In the genomic region with DNA sequence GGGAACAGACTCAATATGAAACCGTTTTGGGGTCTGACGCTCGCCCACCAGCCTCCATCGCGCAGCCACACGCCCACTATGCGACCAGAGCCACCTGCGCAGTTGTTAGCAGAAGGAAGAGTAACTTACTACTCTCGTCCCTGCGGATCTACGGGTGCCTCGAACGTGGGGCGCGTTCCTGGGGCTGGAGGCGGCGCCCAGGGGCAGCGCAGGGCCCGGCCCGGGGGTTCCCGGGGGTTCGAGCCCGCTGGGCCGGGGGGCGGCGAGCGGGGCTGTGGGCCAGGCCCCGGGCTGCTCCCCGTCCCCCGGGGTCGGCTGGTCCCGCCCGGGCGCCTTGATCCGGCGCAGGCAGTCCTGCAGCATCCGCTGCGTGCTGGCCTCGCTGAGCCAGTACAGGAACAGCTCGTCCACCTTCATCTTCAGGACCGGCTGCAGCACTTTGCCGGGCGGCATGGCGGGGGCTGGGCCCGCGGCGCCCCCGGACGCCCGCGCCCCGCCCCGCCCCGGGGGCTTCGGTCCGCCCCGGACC, we compare ENCODE assay signal across 8 cellular contexts. TPM values are rescaled to one million over a fixed set of nuclear protein-coding genes. Genes with fewer than 3 reads are reported as not detected.
DNase-seq lines count a peak whose midpoint lies in the region; ATAC-seq and TF ChIP-seq lines count a peak whose summit lies in the region.

No MANE protein-coding gene starts in this region.

- no peak for TF ChIP-seq RAD21 in liver (IDR thresholded peaks at IDR 0.05)

- H3K27ac Mint-ChIP-seq in activated naive CD8-positive, alpha-beta T cell treated with anti-CD3 and anti-CD28 coated beads, Interleukin-2, amount 50 U/mL, for 24 hours = peak overlapping the region; percentile 39
- H3K27ac Mint-ChIP-seq in stimulated activated naive B cell treated with anti-CD40 and anti-IgM and Interleukin-4, amounts not matched to agents 10 μg/mL and 1 μg/mL and 100 μg/mL, for 72 hours = no peak overlapping the region

- H3K4me3 ChIP-seq in AG10803 (ENCODE audit: low read length) (peak overlapping the region; percentile 83), HUES48 (ENCODE audit: low read depth, low read length) (peak overlapping the region; percentile 75), liver (ENCODE audit: low read depth in 1 of 3, low read length in 3 of 3) (peak overlapping the region; percentile 51 to 98 (median 90))

- under 1% methylated on average over 57 of the region's 57 CpGs for WGBS in liver

- peaks cover 14% of the 10 kb centered on the region for H3K4me1 Mint-ChIP-seq in activated naive CD8-positive, alpha-beta T cell treated with anti-CD3 and anti-CD28 coated beads, Interleukin-2, amount 50 U/mL, for 24 hours
- H3K4me1 Mint-ChIP-seq in stimulated activated naive B cell treated with anti-CD40 and anti-IgM and Interleukin-4, amounts not matched to agents 10 μg/mL and 1 μg/mL and 100 μg/mL, for 72 hours = peaks cover 8 to 10% of the 10 kb centered on the region in 2 donors

- H3K27me3 Mint-ChIP-seq in activated naive CD8-positive, alpha-beta T cell treated with anti-CD3 and anti-CD28 coated beads, Interleukin-2, amount 50 U/mL, for 24 hours = peaks cover 4% of the 10 kb centered on the region
- no peaks in the 10 kb centered on the region for H3K27me3 Mint-ChIP-seq in stimulated activated naive B cell treated with anti-CD40 and anti-IgM and Interleukin-4, amounts not matched to agents 10 μg/mL and 1 μg/mL and 100 μg/mL, for 72 hours

- peak overlapping the region; percentile 71 for H3K4me3 Mint-ChIP-seq in activated naive CD8-positive, alpha-beta T cell treated with anti-CD3 and anti-CD28 coated beads, Interleukin-2, amount 50 U/mL, for 24 hours
- H3K4me3 Mint-ChIP-seq in stimulated activated naive B cell treated with anti-CD40 and anti-IgM and Interleukin-4, amounts not matched to agents 10 μg/mL and 1 μg/mL and 100 μg/mL, for 72 hours = peak overlapping the region; percentile 61 to 97

- H3K9me3 ChIP-seq in HUES48 (ENCODE audit: control insufficient read depth, insufficient read depth, low read length) (no peaks in the 10 kb centered on the region), liver (ENCODE audit: control insufficient read depth in 4 of 4, low read length in 3 of 4) (no peaks in the 10 kb centered on the region)

- H3K9me3 Mint-ChIP-seq in activated naive CD8-positive, alpha-beta T cell treated with anti-CD3 and anti-CD28 coated beads, Interleukin-2, amount 50 U/mL, for 24 hours = no peaks in the 10 kb centered on the region
- H3K9me3 Mint-ChIP-seq in stimulated activated naive B cell treated with anti-CD40 and anti-IgM and Interleukin-4, amounts not matched to agents 10 μg/mL and 1 μg/mL and 100 μg/mL, for 72 hours = no peaks in the 10 kb centered on the region

- peak overlapping the region; percentile 93 for H3K27ac ChIP-seq in HUES48 (ENCODE audit: low read depth, low read length)
- no peak overlapping the region for H3K27ac ChIP-seq in liver (ENCODE audit: low read depth in 1 of 2, low read length in 2 of 2)

- peaks cover 12% of the 10 kb centered on the region for H3K36me3 ChIP-seq in HUES48 (ENCODE audit: control insufficient read depth, insufficient read depth, low read length)
- H3K36me3 ChIP-seq in liver (ENCODE audit: control insufficient read depth in 4 of 4, insufficient read depth in 3 of 4, low read depth in 1 of 4, low read length in 3 of 4) = no peaks in the 10 kb centered on the region

- H3K4me1 ChIP-seq in HUES48 (ENCODE audit: control insufficient read depth, insufficient read depth, low read length) (no peaks in the 10 kb centered on the region), liver (ENCODE audit: control insufficient read depth in 4 of 4, insufficient read depth in 4 of 4, low read length in 3 of 4) (peaks cover 4 to 14% (median 11%) of the 10 kb centered on the region in 4 donors)

- peaks cover 3% of the 10 kb centered on the region for H3K36me3 Mint-ChIP-seq in activated naive CD8-positive, alpha-beta T cell treated with anti-CD3 and anti-CD28 coated beads, Interleukin-2, amount 50 U/mL, for 24 hours (ENCODE audit: low read depth)
- peaks cover 0 to 8% of the 10 kb centered on the region in 2 donors for H3K36me3 Mint-ChIP-seq in stimulated activated naive B cell treated with anti-CD40 and anti-IgM and Interleukin-4, amounts not matched to agents 10 μg/mL and 1 μg/mL and 100 μg/mL, for 72 hours

- H3K27me3 ChIP-seq in HUES48 (ENCODE audit: control insufficient read depth, insufficient read depth, low read length) (no peaks in the 10 kb centered on the region), liver (ENCODE audit: control insufficient read depth in 4 of 4, insufficient read depth in 4 of 4, low read length in 3 of 4) (no peaks in the 10 kb centered on the region)

- TF ChIP-seq CTCF in AG10803 (conservative IDR thresholded peaks at IDR 0.05; ENCODE audit: low read length) = no peak
- no peak for TF ChIP-seq CTCF in liver (IDR thresholded peaks at IDR 0.05; ENCODE audit: low read depth, low read length, missing input control)

- ATAC-seq in GM21367 (IDR thresholded peaks at IDR 0.05; ENCODE audit: unreplicated experiment) = peak; percentile 29
- ATAC-seq in activated naive CD8-positive, alpha-beta T cell treated with anti-CD3 and anti-CD28 coated beads, Interleukin-2, amount 50 U/mL, for 24 hours = peak; percentile 29
- ATAC-seq in stimulated activated naive B cell treated with anti-CD40 and anti-IgM and Interleukin-4, amounts not matched to agents 10 μg/mL and 1 μg/mL and 100 μg/mL, for 72 hours (replicated peaks) = peak; percentile 29 to 31

- H3K9ac ChIP-seq in HUES48 (ENCODE audit: low read depth, low read length) = peak overlapping the region; percentile 98; the same call in 1 of the 2 replicates
- H3K9ac ChIP-seq in liver (ENCODE audit: low read depth in 1 of 2, low read length in 2 of 2) = peak overlapping the region in 1 of 2 donors; percentile 99

- no peak for DNase-seq in AG10803 (ENCODE audit: low read depth)
- DNase-seq in activated naive CD8-positive, alpha-beta T cell treated with anti-CD3 and anti-CD28 coated beads, Interleukin-2, amount 50 U/mL, for 24 hours = peak; percentile 64
- DNase-seq in stimulated activated naive B cell treated with anti-CD40 and anti-IgM and Interleukin-4, amounts not matched to agents 10 μg/mL and 1 μg/mL and 100 μg/mL, for 72 hours = peak; percentile 31
- DNase-seq in GOT3 (lab: John Stamatoyannopoulos, UW) = no peak
- DNase-seq in NK-92 treated with Interleukin-12 subunit alpha and Interleukin-12 subunit beta, amount 100 ng/mL, for 24 hours (lab: John Stamatoyannopoulos, UW) = no peak

TF ChIP-seq in liver, 16 proteins besides CTCF, POLR2A, EP300 and RAD21 (continues in another document):
- TF ChIP-seq SP1 (IDR thresholded peaks at IDR 0.05) (no peak), GABPA (IDR thresholded peaks at IDR 0.05 in 1 of 2, conservative IDR thresholded peaks at IDR 0.05 in 1 of 2) (no peak), EGR1 (IDR thresholded peaks at IDR 0.05; ENCODE audit: low read depth in 2 of 2) (no peak), HNF4G (IDR thresholded peaks at IDR 0.05) (no peak), FOXA1 (IDR thresholded peaks at IDR 0.05) (no peak), JUND (IDR thresholded peaks at IDR 0.05) (no peak), TAF1 (conservative IDR thresholded peaks at IDR 0.05) (no peak), NR2F2 (IDR thresholded peaks at IDR 0.05) (no peak), YY1 (IDR thresholded peaks at IDR 0.05) (no peak), HNF4A (conservative IDR thresholded peaks at IDR 0.05) (no peak), FOXA2 (IDR thresholded peaks at IDR 0.05) (no peak)
- TF ChIP-seq, protein P1, sequence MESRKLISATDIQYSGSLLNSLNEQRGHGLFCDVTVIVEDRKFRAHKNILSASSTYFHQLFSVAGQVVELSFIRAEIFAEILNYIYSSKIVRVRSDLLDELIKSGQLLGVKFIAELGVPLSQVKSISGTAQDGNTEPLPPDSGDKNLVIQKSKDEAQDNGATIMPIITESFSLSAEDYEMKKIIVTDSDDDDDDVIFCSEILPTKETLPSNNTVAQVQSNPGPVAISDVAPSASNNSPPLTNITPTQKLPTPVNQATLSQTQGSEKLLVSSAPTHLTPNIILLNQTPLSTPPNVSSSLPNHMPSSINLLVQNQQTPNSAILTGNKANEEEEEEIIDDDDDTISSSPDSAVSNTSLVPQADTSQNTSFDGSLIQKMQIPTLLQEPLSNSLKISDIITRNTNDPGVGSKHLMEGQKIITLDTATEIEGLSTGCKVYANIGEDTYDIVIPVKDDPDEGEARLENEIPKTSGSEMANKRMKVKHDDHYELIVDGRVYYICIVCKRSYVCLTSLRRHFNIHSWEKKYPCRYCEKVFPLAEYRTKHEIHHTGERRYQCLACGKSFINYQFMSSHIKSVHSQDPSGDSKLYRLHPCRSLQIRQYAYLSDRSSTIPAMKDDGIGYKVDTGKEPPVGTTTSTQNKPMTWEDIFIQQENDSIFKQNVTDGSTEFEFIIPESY (IDR thresholded peaks at IDR 0.05) = no peak
- TF ChIP-seq, protein P2, sequence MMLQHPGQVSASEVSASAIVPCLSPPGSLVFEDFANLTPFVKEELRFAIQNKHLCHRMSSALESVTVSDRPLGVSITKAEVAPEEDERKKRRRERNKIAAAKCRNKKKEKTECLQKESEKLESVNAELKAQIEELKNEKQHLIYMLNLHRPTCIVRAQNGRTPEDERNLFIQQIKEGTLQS (IDR thresholded peaks at IDR 0.05) = no peak
- TF ChIP-seq, protein P3, sequence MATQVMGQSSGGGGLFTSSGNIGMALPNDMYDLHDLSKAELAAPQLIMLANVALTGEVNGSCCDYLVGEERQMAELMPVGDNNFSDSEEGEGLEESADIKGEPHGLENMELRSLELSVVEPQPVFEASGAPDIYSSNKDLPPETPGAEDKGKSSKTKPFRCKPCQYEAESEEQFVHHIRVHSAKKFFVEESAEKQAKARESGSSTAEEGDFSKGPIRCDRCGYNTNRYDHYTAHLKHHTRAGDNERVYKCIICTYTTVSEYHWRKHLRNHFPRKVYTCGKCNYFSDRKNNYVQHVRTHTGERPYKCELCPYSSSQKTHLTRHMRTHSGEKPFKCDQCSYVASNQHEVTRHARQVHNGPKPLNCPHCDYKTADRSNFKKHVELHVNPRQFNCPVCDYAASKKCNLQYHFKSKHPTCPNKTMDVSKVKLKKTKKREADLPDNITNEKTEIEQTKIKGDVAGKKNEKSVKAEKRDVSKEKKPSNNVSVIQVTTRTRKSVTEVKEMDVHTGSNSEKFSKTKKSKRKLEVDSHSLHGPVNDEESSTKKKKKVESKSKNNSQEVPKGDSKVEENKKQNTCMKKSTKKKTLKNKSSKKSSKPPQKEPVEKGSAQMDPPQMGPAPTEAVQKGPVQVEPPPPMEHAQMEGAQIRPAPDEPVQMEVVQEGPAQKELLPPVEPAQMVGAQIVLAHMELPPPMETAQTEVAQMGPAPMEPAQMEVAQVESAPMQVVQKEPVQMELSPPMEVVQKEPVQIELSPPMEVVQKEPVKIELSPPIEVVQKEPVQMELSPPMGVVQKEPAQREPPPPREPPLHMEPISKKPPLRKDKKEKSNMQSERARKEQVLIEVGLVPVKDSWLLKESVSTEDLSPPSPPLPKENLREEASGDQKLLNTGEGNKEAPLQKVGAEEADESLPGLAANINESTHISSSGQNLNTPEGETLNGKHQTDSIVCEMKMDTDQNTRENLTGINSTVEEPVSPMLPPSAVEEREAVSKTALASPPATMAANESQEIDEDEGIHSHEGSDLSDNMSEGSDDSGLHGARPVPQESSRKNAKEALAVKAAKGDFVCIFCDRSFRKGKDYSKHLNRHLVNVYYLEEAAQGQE (IDR thresholded peaks at IDR 0.05) = no peak

RNA-seq across cellular contexts. Expression of a gene that starts 0.4 kb away (rescaled TPM):
- total RNA-seq in liver = 1 to 10 TPM; 5.6 to 8.2 TPM
- 1 to 10 TPM; 1.2 to 2.9 TPM for polyA plus RNA-seq in liver

Comparison
In these comparisons a context has a peak if more than half of its experiments do, and no peak if none do; other contexts are left out.
1. DNase-seq: peak in activated naive CD8-positive, alpha-beta T cell treated with anti-CD3 and anti-CD28 coated beads, Interleukin-2, amount 50 U/mL, for 24 hours (single experiment) and stimulated activated naive B cell treated with anti-CD40 and anti-IgM and Interleukin-4, amounts not matched to agents 10 μg/mL and 1 μg/mL and 100 μg/mL, for 72 hours (single experiment); none in AG10803 (single experiment), GOT3 (single experiment) and NK-92 treated with Interleukin-12 subunit alpha and Interleukin-12 subunit beta, amount 100 ng/mL, for 24 hours (single experiment).
2. Peak in every context shown above with its lines, with median percentiles within 50 percentile points of each other: H3K4me3 ChIP-seq and ATAC-seq.